Comparison of ENCODE assay signal across 1 cellular context in genomic region chrX:109774706-109775105, GRCh38.
TF ChIP-seq lines count a peak whose summit lies in the region.

No MANE protein-coding gene starts in this region.

TF ChIP-seq in GM12878, 131 proteins besides CTCF, POLR2A, EP300 and RAD21 (continued from another document and continues in another):
- no peak for TF ChIP-seq E4F1 (IDR thresholded peaks at IDR 0.05; ENCODE audit: borderline replicate concordance, partially characterized antibody)
- no peak for TF ChIP-seq KDM1A (IDR thresholded peaks at IDR 0.05; ENCODE audit: borderline replicate concordance)
- TF ChIP-seq STAT3 (IDR thresholded peaks at IDR 0.05; ENCODE audit: low read depth, low read length) = 0 out of 2 replicates have a peak, but pooled peaks have one; percentile 16
- TF ChIP-seq REST (IDR thresholded peaks at IDR 0.05; ENCODE audit: low read depth, low read length) = no peak
- no peak for TF ChIP-seq SMAD1 (IDR thresholded peaks at IDR 0.05; ENCODE audit: low read depth, partially characterized antibody)
- TF ChIP-seq IRF3 (IDR thresholded peaks at IDR 0.05) = no peak
- no peak for TF ChIP-seq HSF1 (IDR thresholded peaks at IDR 0.05; ENCODE audit: low read depth, low read length)
- no peak for TF ChIP-seq WRNIP1 (IDR thresholded peaks at IDR 0.05; ENCODE audit: borderline replicate concordance, low read depth, low read length)
- TF ChIP-seq MAX (IDR thresholded peaks at IDR 0.05; ENCODE audit: low read depth, low read length) = no peak
- TF ChIP-seq MEF2A (IDR thresholded peaks at IDR 0.05; ENCODE audit: insufficient read depth, low read depth, low read length) = peak; percentile 51; the same call in 1 of the 2 replicates
- TF ChIP-seq SREBF2 (IDR thresholded peaks at IDR 0.05; ENCODE audit: low read length) = no peak
- TF ChIP-seq HDGF (IDR thresholded peaks at IDR 0.05) = no peak
- no peak for TF ChIP-seq TCF12 (IDR thresholded peaks at IDR 0.05; ENCODE audit: low read depth, low read length)
- TF ChIP-seq MEF2B (IDR thresholded peaks at IDR 0.05; ENCODE audit: partially characterized antibody, poor library complexity, severe bottlenecking) = peak; percentile 62
- TF ChIP-seq ZBTB33 (IDR thresholded peaks at IDR 0.05) = no peak
- TF ChIP-seq BACH1 (IDR thresholded peaks at IDR 0.05; ENCODE audit: borderline replicate concordance) = no peak; the same call in 1 of the 2 replicates
- TF ChIP-seq ZBTB11 (CRISPR knock-in tag; IDR thresholded peaks at IDR 0.05) = no peak
- TF ChIP-seq HDAC2 (IDR thresholded peaks at IDR 0.05) = no peak
- TF ChIP-seq E2F4 (IDR thresholded peaks at IDR 0.05; ENCODE audit: low read depth, low read length) = no peak
- no peak for TF ChIP-seq ZBTB40 (IDR thresholded peaks at IDR 0.05; ENCODE audit: borderline replicate concordance)
- TF ChIP-seq ZBTB4 (CRISPR knock-in tag; IDR thresholded peaks at IDR 0.05) = no peak
- peak; percentile 82; the same call in 1 of the 3 replicates for TF ChIP-seq POU2F2 (IDR thresholded peaks at IDR 0.05; ENCODE audit: borderline replicate concordance, low read depth, low read length)
- no peak for TF ChIP-seq SUZ12 (IDR thresholded peaks at IDR 0.05; ENCODE audit: unreplicated experiment)
- TF ChIP-seq EZH2 (IDR thresholded peaks at IDR 0.05; ENCODE audit: borderline replicate concordance, control insufficient read depth, low read depth, low read length) = no peak
- TF ChIP-seq SRF (IDR thresholded peaks at IDR 0.05; ENCODE audit: low read depth in 2 of 2, low read length in 2 of 2) = 0 out of 4 replicates have a peak, but pooled peaks of 1 of the 2 experiments have one; percentile 31
- no peak for TF ChIP-seq NRF1 (conservative IDR thresholded peaks at IDR 0.05; ENCODE audit: low read depth, low read length)
- TF ChIP-seq IKZF2 (IDR thresholded peaks at IDR 0.05) = peak; percentile 62 to 72
- TF ChIP-seq CBFB (IDR thresholded peaks at IDR 0.05; ENCODE audit: low read depth) = no peak
- no peak for TF ChIP-seq BMI1 (IDR thresholded peaks at IDR 0.05; ENCODE audit: borderline replicate concordance)
- TF ChIP-seq CHD1 (IDR thresholded peaks at IDR 0.05; ENCODE audit: low read depth, low read length) = no peak
- TF ChIP-seq SP1 (IDR thresholded peaks at IDR 0.05; ENCODE audit: low read depth, low read length) = no peak
- peak; percentile 90 for TF ChIP-seq CREM (IDR thresholded peaks at IDR 0.05; ENCODE audit: low read depth)
- no peak for TF ChIP-seq CBX5 (IDR thresholded peaks at IDR 0.05; ENCODE audit: low read depth)
